In the genomic region with DNA sequence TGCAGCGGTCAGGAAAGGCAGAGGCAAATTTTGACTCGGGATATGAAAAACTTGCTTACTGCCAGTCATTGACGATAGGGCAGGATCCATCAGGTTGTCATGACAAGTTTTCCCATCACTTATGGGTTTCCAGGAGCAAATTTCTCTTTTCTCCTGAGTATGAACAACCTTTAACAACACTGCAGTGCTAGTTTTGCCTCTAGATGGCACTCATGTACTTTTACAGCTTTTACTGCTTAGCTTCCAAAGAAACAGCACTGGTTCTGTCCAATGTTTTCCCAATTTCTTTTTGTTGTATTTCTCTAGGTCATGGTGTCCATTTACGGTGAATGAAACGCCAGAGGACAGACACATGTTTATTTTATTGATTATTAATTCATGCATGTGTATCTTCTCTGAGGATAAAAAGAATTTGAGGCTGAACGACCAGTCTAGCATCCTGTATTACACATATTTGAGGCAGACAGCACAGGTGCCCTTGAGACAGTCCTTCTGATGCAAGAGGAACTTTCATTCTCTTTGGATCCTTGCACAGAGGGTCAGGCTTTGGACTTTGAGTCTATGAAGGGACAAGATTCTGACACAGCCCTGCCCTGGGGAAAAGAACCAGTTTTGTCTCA, we compare ENCODE assay signal across 8 cellular contexts.
DNase-seq lines count a peak whose midpoint lies in the region; ATAC-seq, FAIRE-seq and TF ChIP-seq lines count a peak whose summit lies in the region.

No MANE protein-coding gene starts in this region.

- H4K20me1 ChIP-seq in astrocyte (ENCODE audit: insufficient read depth, low read length), result no peaks in the 10 kb centered on the region

- H3K4me3 ChIP-seq in astrocyte (ENCODE audit: insufficient read depth, low read depth, low read length) (no peak overlapping the region), suprapubic skin (no peak overlapping the region)

- no peak for TF ChIP-seq POLR2A in suprapubic skin (IDR thresholded peaks at IDR 0.05)

- DNase-seq in CD14-positive monocyte (ENCODE audit: low spot score) (no peak), NCI-H2081 treated with DMSO at 0.1 percent for 48 hours (lab: John Stamatoyannopoulos, UW) (peak; percentile 23), astrocyte (ENCODE audit: low read depth) (peak; percentile 15), iPS-NIHi11 (ENCODE audit: low spot score) (peak; percentile 56), suprapubic skin (ENCODE audit: low spot score in 2 of 2) (no peak)

- no peaks in the 10 kb centered on the region for H3K36me3 Mint-ChIP-seq in CD14-positive monocyte
- H3K36me3 Mint-ChIP-seq in astrocyte (ENCODE audit: low read depth, unreplicated experiment), result no peaks in the 10 kb centered on the region

- H3K27me3 Mint-ChIP-seq in CD14-positive monocyte (ENCODE audit: low read depth in 3 of 3) (peaks cover 8 to 13% (median 11%) of the 10 kb centered on the region in 3 donors), astrocyte (ENCODE audit: low read depth, unreplicated experiment) (peaks cover 10% of the 10 kb centered on the region)

- intact Hi-C loops in CD14-positive monocyte (cut with micrococcal nuclease), result loop anchor here (2.0 to 5.0 kb wide), 3 partner anchors 93 to 388 kb away; no protein-coding TSS in a partner anchor

- H3K36me3 ChIP-seq in astrocyte (ENCODE audit: insufficient read depth, low read length), result no peaks in the 10 kb centered on the region
- no peaks in the 10 kb centered on the region for H3K36me3 ChIP-seq in suprapubic skin

- H3K4me2 ChIP-seq in astrocyte (ENCODE audit: low read length), result no peak overlapping the region

- H3K4me1 ChIP-seq in astrocyte (ENCODE audit: insufficient read depth, low read length) (no peaks in the 10 kb centered on the region), suprapubic skin (no peaks in the 10 kb centered on the region)

- peak; percentile 85 for FAIRE-seq in astrocyte (lab: Jason Lieb, UNC)

- no peaks in the 10 kb centered on the region for H3K4me1 Mint-ChIP-seq in CD14-positive monocyte
- no peaks in the 10 kb centered on the region for H3K4me1 Mint-ChIP-seq in astrocyte (ENCODE audit: low read depth, unreplicated experiment)

- H3K27me3 ChIP-seq in astrocyte (ENCODE audit: insufficient read depth, low read length) (peaks cover 13% of the 10 kb centered on the region), suprapubic skin (peaks cover 1% of the 10 kb centered on the region)

- TF ChIP-seq CTCF in CD14-positive monocyte (IDR thresholded peaks at IDR 0.05) (peak; percentile 87), astrocyte (IDR thresholded peaks at IDR 0.05; ENCODE audit: insufficient read depth, low read depth, low read length) (peak; percentile 97), suprapubic skin (IDR thresholded peaks at IDR 0.05) (peak; percentile 46 to 82)

- H3K4me3 Mint-ChIP-seq in CD14-positive monocyte (no peak overlapping the region), astrocyte (ENCODE audit: unreplicated experiment) (no peak overlapping the region)

- H3K9me3 Mint-ChIP-seq in CD14-positive monocyte, result no peaks in the 10 kb centered on the region
- no peaks in the 10 kb centered on the region for H3K9me3 Mint-ChIP-seq in astrocyte (ENCODE audit: unreplicated experiment)

- TF ChIP-seq EP300 in suprapubic skin (IDR thresholded peaks at IDR 0.05), result no peak

- H2AFZ ChIP-seq in astrocyte (ENCODE audit: low read depth, low read length), result no peak overlapping the region

- H3K27ac ChIP-seq in astrocyte (ENCODE audit: low read depth, low read length) (no peak overlapping the region), suprapubic skin (no peak overlapping the region)

- H3K27ac Mint-ChIP-seq in CD14-positive monocyte (no peak overlapping the region), astrocyte (ENCODE audit: unreplicated experiment) (no peak overlapping the region)

- no peaks in the 10 kb centered on the region for H3K79me2 ChIP-seq in astrocyte (ENCODE audit: insufficient read depth, low read length)

- 20% methylated on average over 6 of the region's 6 CpGs for WGBS in suprapubic skin

- H3K9me3 ChIP-seq in astrocyte (ENCODE audit: insufficient read depth, low read depth, low read length) (no peaks in the 10 kb centered on the region), suprapubic skin (no peaks in the 10 kb centered on the region)

- ATAC-seq in GM21390 (IDR thresholded peaks at IDR 0.05; ENCODE audit: unreplicated experiment) (peak; percentile 60), GM21447 (IDR thresholded peaks at IDR 0.05; ENCODE audit: unreplicated experiment) (no peak), HG02588 (IDR thresholded peaks at IDR 0.05; ENCODE audit: unreplicated experiment) (no peak)

- H3K9ac ChIP-seq in astrocyte (ENCODE audit: low read length), result no peak overlapping the region

Comparison
In these comparisons a context has a peak if more than half of its experiments do, and no peak if none do; other contexts are left out.
1. DNase-seq: peak in NCI-H2081 treated with DMSO at 0.1 percent for 48 hours (single experiment), astrocyte (single experiment) and iPS-NIHi11 (single experiment); none in CD14-positive monocyte (single experiment) and suprapubic skin (0 of 2).
2. Peak in every context shown above with its lines, with median percentiles within 50 percentile points of each other: CTCF ChIP-seq.